10 cellular contexts compared by ENCODE assay signal in the genomic region with DNA sequence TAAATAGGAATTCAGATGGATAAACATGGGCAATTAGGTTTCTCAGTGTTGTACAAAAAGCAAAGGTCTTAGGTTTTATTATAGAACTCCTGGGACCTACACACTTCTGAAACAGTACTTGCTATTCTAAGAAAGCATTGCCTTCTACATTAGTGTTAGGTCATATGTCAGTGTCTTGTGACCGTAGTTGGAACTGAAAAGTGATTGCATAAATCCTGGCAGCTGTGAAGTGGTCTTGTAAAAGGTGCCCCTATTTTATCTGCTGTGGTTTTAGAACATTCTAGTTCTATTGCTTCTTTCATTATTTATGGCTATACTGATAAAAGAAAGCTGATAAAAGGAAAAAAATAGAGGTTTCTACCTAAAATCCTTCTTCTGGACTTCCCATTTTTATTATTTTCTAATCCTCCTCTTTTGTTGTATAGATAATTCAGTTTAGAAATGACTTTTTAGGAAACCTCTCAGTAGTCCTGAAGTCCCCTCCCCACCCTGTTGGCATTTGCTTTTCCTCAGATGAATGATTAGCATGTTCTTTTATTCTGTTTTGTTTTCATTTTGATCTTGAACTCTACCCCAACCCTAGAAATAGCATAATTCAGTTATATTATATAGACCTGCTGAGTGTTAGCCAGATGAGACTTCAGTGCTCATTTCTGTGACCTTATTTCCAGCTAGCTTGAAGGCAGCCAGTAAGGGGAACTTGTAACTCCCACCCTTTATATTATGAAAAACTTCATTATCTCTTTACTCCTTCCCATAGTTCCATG. TPM values are rescaled to one million over a fixed set of nuclear protein-coding genes. Genes with fewer than 3 reads are reported as not detected.
DNase-seq lines count a peak whose midpoint lies in the region; ATAC-seq and TF ChIP-seq lines count a peak whose summit lies in the region.
"Had no signal": no experiment of that assay in that cellular context is flagged by ENCODE, and none has a peak within 500 bp of the region (broad histone marks: within the 10 kb centered on the region; RNA-seq: fewer than 3 reads in every experiment).

No MANE protein-coding gene starts in this region.

- H3K27ac Mint-ChIP-seq in activated naive CD4-positive, alpha-beta T cell treated with anti-CD3 and anti-CD28 coated beads, Interleukin-2, amount 50 U/mL, for 24 hours, result peak overlapping the region; percentile 73
- H3K27ac Mint-ChIP-seq in memory B cell, result peak overlapping the region; percentile 91

- H3K4me3 ChIP-seq in ascending aorta, result no peak overlapping the region
- no peak overlapping the region for H3K4me3 ChIP-seq in uterus

- H3K4me1 ChIP-seq in ascending aorta (peaks cover 5 to 16% of the 10 kb centered on the region in 2 donors), uterus (peaks cover 4 to 9% of the 10 kb centered on the region in 2 donors)

- H3K27me3 ChIP-seq in ascending aorta, result no peaks in the 10 kb centered on the region
- no peaks in the 10 kb centered on the region for H3K27me3 ChIP-seq in uterus

- TF ChIP-seq CTCF in ascending aorta (IDR thresholded peaks at IDR 0.05) (no peak), uterus (IDR thresholded peaks at IDR 0.05) (no peak)

- no peaks in the 10 kb centered on the region for H3K9me3 ChIP-seq in ascending aorta
- no peaks in the 10 kb centered on the region for H3K9me3 ChIP-seq in uterus

- peaks cover 93% of the 10 kb centered on the region for H3K4me1 Mint-ChIP-seq in activated naive CD4-positive, alpha-beta T cell treated with anti-CD3 and anti-CD28 coated beads, Interleukin-2, amount 50 U/mL, for 24 hours
- peaks cover 21% of the 10 kb centered on the region for H3K4me1 Mint-ChIP-seq in memory B cell

- no peak for DNase-seq in activated naive CD4-positive, alpha-beta T cell treated with anti-CD3 and anti-CD28 coated beads, Interleukin-2, amount 50 U/mL, for 16 hours
- DNase-seq in ascending aorta (ENCODE audit: low spot score in 2 of 2) (no peak), memory B cell (ENCODE audit: low spot score in 2 of 2) (no peak), uterus (peak in 1 of 2 donors; percentile 38), dermis blood vessel endothelial cell (no peak), occipital lobe (lab: John Stamatoyannopoulos, UW) (no peak), HCEC 1CT (no peak)
- DNase-seq: RPMI8226 had no signal

- H3K36me3 ChIP-seq in ascending aorta (no peaks in the 10 kb centered on the region), uterus (no peaks in the 10 kb centered on the region)

- H3K4me3 Mint-ChIP-seq in activated naive CD4-positive, alpha-beta T cell treated with anti-CD3 and anti-CD28 coated beads, Interleukin-2, amount 50 U/mL, for 24 hours, result peak overlapping the region; percentile 47
- H3K4me3 Mint-ChIP-seq in memory B cell, result no peak overlapping the region

- no peaks in the 10 kb centered on the region for H3K27me3 Mint-ChIP-seq in activated naive CD4-positive, alpha-beta T cell treated with anti-CD3 and anti-CD28 coated beads, Interleukin-2, amount 50 U/mL, for 24 hours
- no peaks in the 10 kb centered on the region for H3K27me3 Mint-ChIP-seq in memory B cell

- no peak for TF ChIP-seq POLR2A in uterus (IDR thresholded peaks at IDR 0.05)

- peaks cover 8% of the 10 kb centered on the region for H3K36me3 Mint-ChIP-seq in activated naive CD4-positive, alpha-beta T cell treated with anti-CD3 and anti-CD28 coated beads, Interleukin-2, amount 50 U/mL, for 24 hours
- H3K36me3 Mint-ChIP-seq in memory B cell, result peaks cover 12% of the 10 kb centered on the region

- no peak for ATAC-seq in memory B cell (ENCODE audit: low read depth)

- H3K27ac ChIP-seq in ascending aorta (peak overlapping the region; percentile 0 to 31), uterus (peak overlapping the region; percentile 59 to 76)
- H3K27ac ChIP-seq: C4-2B had no signal

- intact Hi-C loops in ascending aorta (cut with DNase I) (no loop called here), uterus (cut with DNase I; ENCODE audit: low total_unique reads) (no loop called here)

- H3K9me3 Mint-ChIP-seq in activated naive CD4-positive, alpha-beta T cell treated with anti-CD3 and anti-CD28 coated beads, Interleukin-2, amount 50 U/mL, for 24 hours, result no peaks in the 10 kb centered on the region
- no peaks in the 10 kb centered on the region for H3K9me3 Mint-ChIP-seq in memory B cell

RNA-seq across cellular contexts. Expression of a gene that starts 41.0 kb away (rescaled TPM):
- 44.3 TPM for total RNA-seq in ascending aorta
- 100 to 1,000 TPM in 2 of 4 donors, 10 to 100 TPM in 2; 57.1 to 109 (median 98.3) TPM for total RNA-seq in uterus
- 185 and 192 TPM in 2 replicates for total RNA-seq in dermis blood vessel endothelial cell
- 77.5 TPM for total RNA-seq in occipital lobe
